ENCODE assay signal across 8 cellular contexts in genomic region chrX:49840679-49841078, GRCh38. TPM values are rescaled to one million over a fixed set of nuclear protein-coding genes. Genes with fewer than 3 reads are reported as not detected.
DNase-seq lines count a peak whose midpoint lies in the region; ATAC-seq and TF ChIP-seq lines count a peak whose summit lies in the region.

No MANE protein-coding gene starts in this region.

- peak; percentile 33 for ATAC-seq in GM18858 (IDR thresholded peaks at IDR 0.05; ENCODE audit: unreplicated experiment)

- in situ Hi-C loops in astrocyte of the cerebellum (cut with HindIII; ENCODE audit: low sequenced_read_pairs): no loop called here

- CTCF ChIA-PET in A673 (lab: Charles Lee): interaction anchor here (1.7 kb wide), 1 partner anchor 36 kb away, joined by 4 read pairs; no protein-coding TSS in a partner anchor

- no peak for TF ChIP-seq POLR2A in suprapubic skin (IDR thresholded peaks at IDR 0.05)

- H3K9me3 ChIP-seq in A673 (ENCODE audit: low read depth, low read length, poor library complexity, severe bottlenecking) (no peaks in the 10 kb centered on the region), SK-N-MC (ENCODE audit: low read depth, low read length) (no peaks in the 10 kb centered on the region), suprapubic skin (no peaks in the 10 kb centered on the region)

- no TSS peak for BruUV-seq in A673 (replicated peaks; lab: Mats Ljungman, UMichigan)

- H3K27me3 ChIP-seq in A673 (replicated peaks; ENCODE audit: insufficient read depth, low read depth, low read length, poor library complexity) (no peaks in the 10 kb centered on the region), suprapubic skin (no peaks in the 10 kb centered on the region)

- WGBS in suprapubic skin: 53% methylated on average over 3 of the region's 3 CpGs

- DNase-seq in A673 (ENCODE audit: low spot score): peak; percentile 71
- peak; percentile 52 for DNase-seq in NAMALWA (ENCODE audit: low spot score)
- DNase-seq in SK-N-MC (ENCODE audit: low read depth, low spot score): peak; percentile 3
- no peak for DNase-seq in astrocyte of the cerebellum (ENCODE audit: low read depth)
- peak; percentile 70 for DNase-seq in iPS-NIHi11 (ENCODE audit: low spot score)
- peak; percentile 34 to 49 for DNase-seq in stimulated activated CD4-positive, alpha-beta T cell treated with anti-CD3 and anti-CD28 coated beads, Interleukin-15, amount 100 ng/mL, for 48 hours (ENCODE audit: low read depth in 2 of 2)
- no peak for DNase-seq in suprapubic skin (ENCODE audit: low spot score in 2 of 2)

- H3K4me1 ChIP-seq in A673 (ENCODE audit: insufficient read depth, low read length, poor library complexity, severe bottlenecking): no peaks in the 10 kb centered on the region
- H3K4me1 ChIP-seq in suprapubic skin: no peaks in the 10 kb centered on the region

- no peak for TF ChIP-seq EP300 in suprapubic skin (IDR thresholded peaks at IDR 0.05)

- no peak overlapping the region for H3K9ac ChIP-seq in SK-N-MC (ENCODE audit: insufficient read length)

- H3K4me3 ChIP-seq in A673 (ENCODE audit: low read depth, low read length, poor library complexity, severe bottlenecking) (no peak overlapping the region), SK-N-MC (no peak overlapping the region), astrocyte of the cerebellum (ENCODE audit: low read depth, low read length) (no peak overlapping the region), suprapubic skin (no peak overlapping the region)

- H3K36me3 ChIP-seq in A673 (ENCODE audit: insufficient read depth, low read length, poor library complexity, severe bottlenecking) (no peaks in the 10 kb centered on the region), SK-N-MC (ENCODE audit: insufficient read depth, low read length) (no peaks in the 10 kb centered on the region), suprapubic skin (no peaks in the 10 kb centered on the region)

- POLR2A ChIA-PET in A673 (lab: Charles Lee; ENCODE audit: low non-redundant PET): no interaction called here

- H3K27ac ChIP-seq in A673 (ENCODE audit: low read depth, low read length, poor library complexity, severe bottlenecking) (no peak overlapping the region), SK-N-MC (no peak overlapping the region), suprapubic skin (no peak overlapping the region)

- TF ChIP-seq CTCF in A673 (conservative IDR thresholded peaks at IDR 0.05; ENCODE audit: low read depth, low read length): peak; percentile 63
- peak; percentile 40 for TF ChIP-seq CTCF in astrocyte of the cerebellum (IDR thresholded peaks at IDR 0.05; ENCODE audit: low read depth, low read length, missing control alignments)
- TF ChIP-seq CTCF in suprapubic skin (IDR thresholded peaks at IDR 0.05): no peak

- intact Hi-C loops in A673 (cut with micrococcal nuclease; ENCODE audit: unreplicated experiment): loop anchor here (1.0 kb wide), 1 partner anchor 36 kb away; no protein-coding TSS in a partner anchor

RNA-seq across cellular contexts. Expression of gene PAGE4, which starts 11.6 kb away (rescaled TPM):
- total RNA-seq in A673 (2021): not detected in 2 replicates
- not detected for total RNA-seq in suprapubic skin

RNA-seq across cellular contexts. Expression of gene USP27X, which starts 38.6 kb away (rescaled TPM):
- 6.4 and 6.7 TPM in 2 replicates for total RNA-seq in A673 (2021)
- total RNA-seq in suprapubic skin: 1 to 10 TPM; 2.4 to 4.8 (median 3.3) TPM

Comparison
In these comparisons a context has a peak if more than half of its experiments do, and no peak if none do; other contexts are left out.
1. DNase-seq: peak in A673 (single experiment), NAMALWA (single experiment), SK-N-MC (single experiment), iPS-NIHi11 (single experiment) and stimulated activated CD4-positive, alpha-beta T cell treated with anti-CD3 and anti-CD28 coated beads, Interleukin-15, amount 100 ng/mL, for 48 hours (2 of 2); none in astrocyte of the cerebellum (single experiment) and suprapubic skin (0 of 2).
2. CTCF ChIP-seq: peak in A673 (single experiment) and astrocyte of the cerebellum (single experiment); none in suprapubic skin (0 of 2).